ENCODE assay signal across 15 cellular contexts in the genomic region with DNA sequence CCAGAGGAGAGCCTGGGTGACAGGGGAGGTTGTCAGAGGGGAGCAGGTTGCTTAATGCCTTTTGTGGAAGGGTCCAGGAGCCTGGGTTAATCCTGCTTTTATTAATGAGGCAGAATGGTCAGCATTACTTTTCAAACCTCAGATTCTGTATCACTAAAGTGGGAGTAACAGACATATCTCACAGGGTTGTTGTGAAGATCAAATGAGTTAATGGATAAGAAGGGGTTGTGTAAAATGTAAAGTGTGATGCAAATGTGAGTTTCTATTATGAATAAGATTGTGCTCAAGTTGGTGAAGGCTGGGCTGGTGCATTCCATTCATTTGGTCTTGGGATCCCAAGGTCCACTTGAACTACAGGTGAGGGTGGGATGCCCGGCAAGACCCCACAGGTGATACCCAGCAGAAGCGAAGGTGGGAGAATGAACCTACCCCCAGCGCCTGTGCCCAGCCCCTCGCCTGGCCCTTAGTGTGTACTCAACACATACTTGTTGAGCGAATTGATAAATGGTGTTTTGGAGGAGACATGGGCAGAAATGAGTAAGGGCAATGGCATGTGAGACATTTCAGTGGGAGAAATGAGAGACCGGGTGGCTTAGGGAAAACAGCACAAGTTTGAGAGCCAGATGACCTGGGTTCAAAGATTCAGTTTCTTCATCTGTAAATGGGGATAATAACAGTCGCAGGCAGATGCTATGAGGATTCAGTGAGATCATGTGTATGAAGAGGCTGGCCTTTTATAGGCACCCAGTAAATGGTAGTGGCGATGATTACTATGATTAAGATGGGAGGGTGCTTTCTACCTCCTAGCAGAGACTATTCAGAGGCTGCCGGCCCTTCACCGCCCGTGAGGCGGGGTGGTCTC. TPM values are rescaled to one million over a fixed set of nuclear protein-coding genes. Genes with fewer than 3 reads are reported as not detected.
A peak's percentile ranks its signal among the peaks of the same experiment; 100 is the strongest.
DNase-seq lines count a peak whose midpoint lies in the region; ATAC-seq and TF ChIP-seq lines count a peak whose summit lies in the region.
"Had no signal": no experiment of that assay in that cellular context is flagged by ENCODE, and none has a peak within 500 bp of the region (broad histone marks: within the 10 kb centered on the region; RNA-seq: fewer than 3 reads in every experiment).

No MANE protein-coding gene starts in this region.

- DNase-seq in AG10803 (ENCODE audit: low read depth): peak; percentile 81
- peak; percentile 67 for DNase-seq in LHCN-M2 (ENCODE audit: low read depth)
- DNase-seq in brain microvascular endothelial cell: peak; percentile 61
- DNase-seq in lower lobe of right lung: no peak
- no peak for DNase-seq in epidermal melanocyte (ENCODE audit: insufficient read length, low spot score)
- DNase-seq in NK-92 (lab: John Stamatoyannopoulos, UW; ENCODE audit: unreplicated experiment): no peak
- DNase-seq: activated CD4-positive, alpha-beta T cell treated with anti-CD3 and anti-CD28 coated beads, Interleukin-2, amount 10 ng/mL, durations not matched to agents 24 days and 14 days; H7; NCI-H2029; stimulated activated CD4-positive, alpha-beta T cell treated with anti-CD3 and anti-CD28 coated beads, Interleukin-2, amount 100 ng/mL, for 48 hours had no signal

- intact Hi-C loops in lower lobe of right lung (cut with DNase I): no loop called here

- H3K4me3 ChIP-seq in AG10803 (ENCODE audit: low read length) (no peak overlapping the region), brain microvascular endothelial cell (ENCODE audit: low read depth, low read length) (no peak overlapping the region), lower lobe of right lung (no peak overlapping the region)
- H3K4me3 ChIP-seq: BLaER1 had no signal

- in situ Hi-C loops in brain microvascular endothelial cell (cut with HindIII; ENCODE audit: low pct_ligation_motif_present, low sequenced_read_pairs): no loop called here

- peaks cover 5% of the 10 kb centered on the region for H3K4me1 ChIP-seq in lower lobe of right lung

- H3K27ac ChIP-seq in brain microvascular endothelial cell (no peak overlapping the region), lower lobe of right lung (peak overlapping the region; percentile 78)
- H3K27ac ChIP-seq: BLaER1 had no signal

- H3K27me3 ChIP-seq in brain microvascular endothelial cell (replicated peaks) (no peaks in the 10 kb centered on the region), lower lobe of right lung (ENCODE audit: low read depth) (no peaks in the 10 kb centered on the region)
- H3K27me3 ChIP-seq: BLaER1 had no signal

- TF ChIP-seq CTCF in AG10803 (conservative IDR thresholded peaks at IDR 0.05; ENCODE audit: low read length) (no peak), brain microvascular endothelial cell (IDR thresholded peaks at IDR 0.05; ENCODE audit: low read depth, low read length, missing control alignments) (no peak), lower lobe of right lung (IDR thresholded peaks at IDR 0.05) (no peak)

- ATAC-seq in lower lobe of right lung: no peak
- ATAC-seq in HG03571 (IDR thresholded peaks at IDR 0.05; ENCODE audit: unreplicated experiment): no peak
- ATAC-seq in HG02610 (IDR thresholded peaks at IDR 0.05; ENCODE audit: unreplicated experiment): no peak
- ATAC-seq: stimulated activated effector memory CD8-positive, alpha-beta T cell treated with anti-CD3 and anti-CD28 coated beads, Interleukin-12 subunit alpha, Interleukin-12 subunit beta, amount 100 ng/mL, for 72 hours had no signal

- H3K9me3 ChIP-seq in lower lobe of right lung: no peaks in the 10 kb centered on the region
- H3K9me3 ChIP-seq: BLaER1 had no signal

- no peaks in the 10 kb centered on the region for H3K36me3 ChIP-seq in brain microvascular endothelial cell (replicated peaks)
- no peaks in the 10 kb centered on the region for H3K36me3 ChIP-seq in lower lobe of right lung
- H3K36me3 ChIP-seq: BLaER1 had no signal

RNA-seq across cellular contexts. Expression of gene SLC26A9, which starts 6.2 kb away (rescaled TPM):
- total RNA-seq in LHCN-M2 (2014; rRNA removed) (not detected in 2 replicates), lower lobe of right lung (18.2 TPM)
- not detected for polyA plus RNA-seq in LHCN-M2 (2012)
- total RNA-seq: activated CD4-positive, alpha-beta T cell treated with anti-CD3 and anti-CD28 coated beads, Interleukin-2, amount 10 ng/mL, durations not matched to agents 24 days and 14 days; G401; H7 had no signal

Comparison
In these comparisons a context has a peak if more than half of its experiments do, and no peak if none do; other contexts are left out.
1. DNase-seq: peak in AG10803 (single experiment), LHCN-M2 (single experiment) and brain microvascular endothelial cell (single experiment); none in lower lobe of right lung (single experiment), epidermal melanocyte (single experiment) and NK-92 (single experiment).
2. RNA of gene SLC26A9, which starts 6.2 kb away (total RNA-seq): 18.2 TPM in lower lobe of right lung (single experiment); not detected in LHCN-M2; every median in the first group is over 10 times any median in the second.